In the genomic region with DNA sequence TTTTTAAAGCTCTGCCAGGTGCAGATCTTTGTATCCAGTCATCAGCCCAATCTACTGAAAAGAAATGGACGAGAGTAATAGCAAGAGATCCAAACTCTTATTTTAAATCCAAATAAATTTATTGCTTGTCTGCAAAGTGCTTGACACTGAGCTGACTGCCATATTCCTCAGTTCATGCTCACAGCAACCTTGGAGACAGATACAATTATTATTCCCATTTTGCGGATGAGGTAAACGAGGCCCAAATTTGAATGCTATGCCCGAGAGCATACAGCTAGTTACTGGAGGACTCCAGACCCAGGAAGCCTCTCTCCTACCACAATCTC, we compare ENCODE assay signal across 8 cellular contexts. TPM values are rescaled to one million over a fixed set of nuclear protein-coding genes. Genes with fewer than 3 reads are reported as not detected.
DNase-seq lines count a peak whose midpoint lies in the region; ATAC-seq and TF ChIP-seq lines count a peak whose summit lies in the region.

No MANE protein-coding gene starts in this region.

- intact Hi-C loops in left ventricle myocardium inferior (cut with micrococcal nuclease), result loop anchor here (5.0 kb wide), 1 partner anchor 42 kb away; no protein-coding TSS in a partner anchor
- intact Hi-C loops in left ventricle myocardium superior (cut with micrococcal nuclease), result loop anchor here (10.0 kb wide), 1 partner anchor 49 kb away; no protein-coding TSS in a partner anchor
- intact Hi-C loops in breast epithelium (cut with DNase I; ENCODE audit: low total_unique reads), result no loop called here
- intact Hi-C loops in uterus (cut with DNase I; ENCODE audit: low total_unique reads), result loop anchor here (10.0 kb wide), 2 partner anchors 49 to 359 kb away; no protein-coding TSS in a partner anchor

- H3K36me3 ChIP-seq in left ventricle myocardium inferior (peaks cover 36% of the 10 kb centered on the region), breast epithelium (no peaks in the 10 kb centered on the region), uterus (no peaks in the 10 kb centered on the region)

- H3K27ac Mint-ChIP-seq in mesothelial cell of epicardium, result peak overlapping the region; percentile 98

- peaks cover 17% of the 10 kb centered on the region for H3K4me1 Mint-ChIP-seq in mesothelial cell of epicardium

- peak overlapping the region; percentile 100 for H3K4me3 Mint-ChIP-seq in mesothelial cell of epicardium

- H3K27me3 ChIP-seq in left ventricle myocardium inferior (ENCODE audit: low read depth) (no peaks in the 10 kb centered on the region), breast epithelium (no peaks in the 10 kb centered on the region), uterus (no peaks in the 10 kb centered on the region)

- peaks cover 17% of the 10 kb centered on the region for H3K36me3 Mint-ChIP-seq in mesothelial cell of epicardium

- no peak for TF ChIP-seq POLR2A in breast epithelium (IDR thresholded peaks at IDR 0.05)
- TF ChIP-seq POLR2A in uterus (IDR thresholded peaks at IDR 0.05), result no peak

- no peaks in the 10 kb centered on the region for H3K9me3 Mint-ChIP-seq in mesothelial cell of epicardium

- DNase-seq in left ventricle myocardium inferior (no peak), left ventricle myocardium superior (no peak), breast epithelium (ENCODE audit: low spot score in 2 of 2) (no peak), mesothelial cell of epicardium (ENCODE audit: low spot score in 2 of 2, unreplicated experiment in 2 of 2) (no peak), uterus (no peak), hippocampal formation (lab: John Stamatoyannopoulos, UW) (no peak), LoVo (ENCODE audit: low spot score) (no peak), NCI-H2196 (lab: John Stamatoyannopoulos, UW; ENCODE audit: unreplicated experiment) (no peak)

- TF ChIP-seq CTCF in left ventricle myocardium inferior (IDR thresholded peaks at IDR 0.05; ENCODE audit: borderline replicate concordance), result no peak
- no peak for TF ChIP-seq CTCF in breast epithelium (IDR thresholded peaks at IDR 0.05)
- no peak for TF ChIP-seq CTCF in mesothelial cell of epicardium (IDR thresholded peaks at IDR 0.05; ENCODE audit: unreplicated experiment)
- no peak for TF ChIP-seq CTCF in uterus (IDR thresholded peaks at IDR 0.05)

- H3K4me3 ChIP-seq in left ventricle myocardium inferior, result peak overlapping the region; percentile 93
- peak overlapping the region; percentile 69 to 88 (median 86) for H3K4me3 ChIP-seq in breast epithelium
- peak overlapping the region; percentile 83 to 91 for H3K4me3 ChIP-seq in uterus

- H3K27ac ChIP-seq in left ventricle myocardium inferior (replicated peaks) (peak overlapping the region; percentile 79), breast epithelium (peak overlapping the region; percentile 73 to 74), uterus (peak overlapping the region; percentile 66 to 83)

- ATAC-seq in left ventricle myocardium superior, result no peak

- H3K4me1 ChIP-seq in left ventricle myocardium inferior, result peaks cover 23% of the 10 kb centered on the region
- peaks cover 0 to 11% of the 10 kb centered on the region in 2 donors for H3K4me1 ChIP-seq in breast epithelium
- H3K4me1 ChIP-seq in uterus, result peaks cover 0 to 13% of the 10 kb centered on the region in 2 donors

- H3K9me3 ChIP-seq in left ventricle myocardium inferior (replicated peaks) (no peaks in the 10 kb centered on the region), breast epithelium (no peaks in the 10 kb centered on the region), uterus (no peaks in the 10 kb centered on the region)

- peaks cover 3% of the 10 kb centered on the region for H3K27me3 Mint-ChIP-seq in mesothelial cell of epicardium (ENCODE audit: low read depth)

RNA-seq across cellular contexts. Expression of a gene that starts 0.6 kb away (rescaled TPM):
- total RNA-seq in left ventricle myocardium inferior, result 14.7 TPM
- 16.8 TPM for total RNA-seq in left ventricle myocardium superior
- total RNA-seq in breast epithelium, result 10 to 100 TPM; 41.6 to 45.8 (median 41.8) TPM
- 52.9 to 59.4 TPM (median 56.1 TPM) in 3 replicates for total RNA-seq in mesothelial cell of epicardium
- total RNA-seq in uterus, result 10 to 100 TPM; 15.9 to 50.5 (median 21.0) TPM

RNA-seq across cellular contexts. Expression of a gene that starts 8.0 kb away (rescaled TPM):
- 21.3 TPM for total RNA-seq in left ventricle myocardium inferior
- total RNA-seq in left ventricle myocardium superior, result 17.2 TPM
- 10 to 100 TPM; 34.1 to 46.5 (median 34.7) TPM for total RNA-seq in breast epithelium
- total RNA-seq in mesothelial cell of epicardium, result 32.4 to 39.6 TPM (median 33.8 TPM) in 3 replicates
- 10 to 100 TPM; 12.8 to 57.9 (median 32.4) TPM for total RNA-seq in uterus

RNA-seq across cellular contexts. Expression of a gene that starts 27.7 kb away (rescaled TPM):
- total RNA-seq in left ventricle myocardium inferior (22.7 TPM), left ventricle myocardium superior (36.2 TPM), breast epithelium (100 to 1,000 TPM; 116 to 188 (median 133) TPM), mesothelial cell of epicardium (30.9 to 33.3 TPM (median 31.8 TPM) in 3 replicates), uterus (10 to 100 TPM; 14.7 to 23.8 (median 19.6) TPM)
